8 cellular contexts compared by ENCODE assay signal in the genomic region with DNA sequence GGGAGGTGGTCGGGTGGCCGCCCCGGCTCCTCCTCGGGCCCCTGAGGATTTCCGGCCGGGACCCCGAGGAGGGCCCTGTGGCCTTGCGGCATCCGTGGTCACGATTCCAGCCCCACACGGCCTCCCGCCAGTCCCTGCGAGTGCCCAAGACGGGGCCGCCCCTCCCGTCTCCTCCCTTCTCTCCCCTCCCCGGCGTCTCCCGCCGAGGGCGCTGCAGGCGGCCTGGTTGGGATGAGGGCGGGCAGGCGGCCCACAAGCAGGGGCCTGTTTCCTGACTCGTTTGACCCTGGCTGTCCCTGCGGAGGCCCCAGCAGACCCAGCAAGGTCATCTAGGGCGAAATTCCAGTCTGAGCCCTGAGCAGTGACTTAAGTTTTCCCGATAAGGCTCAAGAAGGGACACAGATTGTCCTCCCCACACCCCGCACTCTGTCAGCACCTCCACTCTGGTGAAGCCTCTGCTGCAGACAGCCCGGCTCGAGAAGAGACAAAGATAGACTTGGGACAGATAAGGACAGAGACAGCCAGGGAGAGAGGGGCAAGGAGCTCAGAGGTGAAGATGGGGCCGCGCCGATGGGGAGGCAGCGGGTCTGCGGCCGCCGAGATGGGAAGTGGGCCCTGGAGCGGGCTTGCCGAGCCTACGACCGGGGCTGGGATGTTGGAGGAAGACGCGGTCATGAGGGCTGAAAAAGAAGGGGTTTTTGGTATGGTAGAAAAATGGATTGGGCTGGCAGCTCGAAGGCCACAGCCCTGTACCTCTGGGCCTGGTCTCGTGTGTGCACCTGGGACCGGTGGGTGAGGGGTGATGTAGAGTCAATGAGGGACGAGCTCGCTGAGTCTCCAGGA.
DNase-seq lines count a peak whose midpoint lies in the region; ATAC-seq lines count a peak whose summit lies in the region.

No MANE protein-coding gene starts in this region.

- no peaks in the 10 kb centered on the region for H3K9me3 ChIP-seq in ectodermal cell (ENCODE audit: control insufficient read depth, low read length)

- H3K27me3 Mint-ChIP-seq in activated CD4-positive, alpha-beta memory T cell treated with anti-CD3 and anti-CD28 coated beads, Interleukin-2, amount 10 ng/mL, durations not matched to agents 7 days and 5 days, result no peaks in the 10 kb centered on the region

- H3K4me1 Mint-ChIP-seq in activated CD4-positive, alpha-beta memory T cell treated with anti-CD3 and anti-CD28 coated beads, Interleukin-2, amount 10 ng/mL, durations not matched to agents 7 days and 5 days, result peaks cover 38% of the 10 kb centered on the region

- peak overlapping the region; percentile 70 for H3K4me3 Mint-ChIP-seq in activated CD4-positive, alpha-beta memory T cell treated with anti-CD3 and anti-CD28 coated beads, Interleukin-2, amount 10 ng/mL, durations not matched to agents 7 days and 5 days

- no peaks in the 10 kb centered on the region for H3K36me3 Mint-ChIP-seq in activated CD4-positive, alpha-beta memory T cell treated with anti-CD3 and anti-CD28 coated beads, Interleukin-2, amount 10 ng/mL, durations not matched to agents 7 days and 5 days (ENCODE audit: low read depth)

- H3K4me3 ChIP-seq in ectodermal cell (ENCODE audit: insufficient read depth, low read depth, low read length), result peak overlapping the region; percentile 60

- peak; percentile 33 for ATAC-seq in HG02763 (IDR thresholded peaks at IDR 0.05; ENCODE audit: unreplicated experiment)

- no peaks in the 10 kb centered on the region for H3K36me3 ChIP-seq in ectodermal cell (ENCODE audit: control insufficient read depth, insufficient read depth, low read length)

- WGBS in ectodermal cell, 2 experiments, result 36 to 38% methylated on average over 49 of the region's 49 CpGs

- DNase-seq in NCI-H1417 (lab: John Stamatoyannopoulos, UW) (peak; percentile 37 to 80 (median 79)), NCI-H1417 treated with DMSO at 0.1 percent for 48 hours (lab: John Stamatoyannopoulos, UW) (no peak), NCI-H2171 treated with DMSO at 0.1 percent for 48 hours (lab: John Stamatoyannopoulos, UW) (peak; percentile 45), lung microvascular endothelial cell (ENCODE audit: low read depth in 2 of 2) (peak; percentile 76 to 80)
- DNase-seq in activated CD4-positive, alpha-beta memory T cell treated with anti-CD3 and anti-CD28 coated beads, Interleukin-2, amount 10 ng/mL, durations not matched to agents 7 days and 5 days, result peak; percentile 54
- peak; percentile 38 to 42 for DNase-seq in stimulated activated CD8-positive, alpha-beta memory T cell treated with anti-CD3 and anti-CD28 coated beads, Interleukin-15, amount 100 ng/mL, for 48 hours (ENCODE audit: low read depth in 2 of 2)

- H3K27me3 ChIP-seq in ectodermal cell (ENCODE audit: control insufficient read depth, insufficient read depth, low read length, poor library complexity, severe bottlenecking), result peaks cover 7% of the 10 kb centered on the region

- H3K9me3 Mint-ChIP-seq in activated CD4-positive, alpha-beta memory T cell treated with anti-CD3 and anti-CD28 coated beads, Interleukin-2, amount 10 ng/mL, durations not matched to agents 7 days and 5 days, result no peaks in the 10 kb centered on the region

- POLR2A ChIA-PET in activated CD4-positive, alpha-beta memory T cell treated with anti-CD3 and anti-CD28 coated beads, Interleukin-2, amount 10 ng/mL, durations not matched to agents 7 days and 5 days (lab: Charles Lee), result interaction anchor here (0.7 to 3.6 kb wide), 14 partner anchors 8 to 545 kb away, joined by 3 to 14 read pairs (median 4); a partner anchor contains a TSS

- no peaks in the 10 kb centered on the region for H3K4me1 ChIP-seq in ectodermal cell (ENCODE audit: control insufficient read depth, insufficient read depth, low read length)

- H3K27ac Mint-ChIP-seq in activated CD4-positive, alpha-beta memory T cell treated with anti-CD3 and anti-CD28 coated beads, Interleukin-2, amount 10 ng/mL, durations not matched to agents 7 days and 5 days, result peak overlapping the region; percentile 74

- CTCF ChIA-PET in activated CD4-positive, alpha-beta memory T cell treated with anti-CD3 and anti-CD28 coated beads, Interleukin-2, amount 10 ng/mL, durations not matched to agents 7 days and 5 days (lab: Charles Lee), result interaction anchor here (0.6 to 3.9 kb wide), 22 partner anchors 10 to 855 kb away, joined by 3 to 55 read pairs (median 5); a partner anchor contains a TSS

- no peak overlapping the region for H3K27ac ChIP-seq in ectodermal cell (ENCODE audit: insufficient read depth, low read depth, low read length, poor library complexity, severe bottlenecking)
